7 cellular contexts compared by ENCODE assay signal in the genomic region with DNA sequence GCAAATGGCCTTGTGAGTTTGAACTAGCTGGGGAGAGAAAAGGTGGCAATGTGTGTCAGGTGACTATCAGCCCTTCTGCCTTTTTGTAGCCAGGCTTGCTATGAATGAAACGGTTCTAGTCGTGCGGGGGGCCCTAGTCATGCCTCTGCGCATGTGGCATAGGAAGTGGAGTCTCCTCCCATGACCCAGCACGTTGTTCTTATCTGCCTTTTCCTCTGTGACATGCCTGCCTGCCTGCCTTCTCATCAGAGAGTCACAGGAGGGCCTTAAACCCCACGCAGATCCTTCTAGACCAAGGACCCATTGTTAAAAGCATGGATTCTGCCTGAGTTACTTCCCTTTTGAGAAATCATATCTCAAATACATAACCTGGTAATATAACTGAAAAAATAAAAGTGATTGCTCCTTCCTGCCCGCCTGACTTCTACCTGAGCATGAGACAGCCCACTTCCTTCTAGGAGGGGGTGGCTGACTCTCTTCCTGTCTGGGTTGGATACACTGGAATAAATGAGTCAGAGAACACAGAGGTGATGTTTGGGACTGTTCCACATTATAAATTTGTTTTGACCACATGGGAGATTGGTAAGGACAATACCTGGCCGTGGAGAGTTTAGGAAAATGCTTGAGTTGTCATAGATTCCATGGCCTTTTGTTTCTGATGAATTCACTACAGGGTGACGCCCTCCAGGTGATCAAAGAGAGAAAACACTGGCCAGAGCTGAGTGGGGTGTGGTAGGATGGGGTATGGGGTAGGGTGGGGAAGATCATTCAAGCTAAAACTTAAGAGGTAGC. TPM values are rescaled to one million over a fixed set of nuclear protein-coding genes. Genes with fewer than 3 reads are reported as not detected.
DNase-seq lines count a peak whose midpoint lies in the region; ATAC-seq and FAIRE-seq lines count a peak whose summit lies in the region.

No MANE protein-coding gene starts in this region.

- intact Hi-C loops in left colon (cut with DNase I, micrococcal nuclease), result no loop called here

- ATAC-seq in left colon, result peak; percentile 59
- ATAC-seq in stimulated activated naive CD8-positive, alpha-beta T cell treated with anti-CD3 and anti-CD28 coated beads, Interleukin-15, Interleukin-2, amounts not matched to agents 100 U/mL and 50 U/mL, for 24 hours, result peak; percentile 85

- DNase-seq in RCC 7860 (ENCODE audit: low spot score) (peak; percentile 47), left colon (peak in 1 of 2 donors; percentile 28), LoVo (ENCODE audit: low spot score) (no peak), SIG-M5 (lab: John Stamatoyannopoulos, UW) (no peak), anterior cingulate cortex (lab: John Stamatoyannopoulos, UW) (no peak)
- peak; percentile 79 for DNase-seq in activated T-cell treated with anti-CD3 and anti-CD28 coated beads, Interleukin-2, amount 50 U/mL, for 1 hour
- peak; percentile 74 for DNase-seq in stimulated activated naive CD8-positive, alpha-beta T cell treated with anti-CD3 and anti-CD28 coated beads, Interleukin-15, Interleukin-2, amounts not matched to agents 100 U/mL and 50 U/mL, for 24 hours

- no peak for FAIRE-seq in RCC 7860 (lab: Jason Lieb, UNC)

RNA-seq across cellular contexts. Expression of gene FBLN7, which starts 49.8 kb away (rescaled TPM):
- total RNA-seq in left colon, result 1 to 10 TPM in 1 of 2 donors, under 1 TPM in 1; 0.70 to 1.5 TPM

Comparison
In these comparisons a context has a peak if more than half of its experiments do, and no peak if none do; other contexts are left out.
1. DNase-seq: peak in RCC 7860 (single experiment), activated T-cell treated with anti-CD3 and anti-CD28 coated beads, Interleukin-2, amount 50 U/mL, for 1 hour (single experiment) and stimulated activated naive CD8-positive, alpha-beta T cell treated with anti-CD3 and anti-CD28 coated beads, Interleukin-15, Interleukin-2, amounts not matched to agents 100 U/mL and 50 U/mL, for 24 hours (single experiment); none in LoVo (single experiment), SIG-M5 (single experiment) and anterior cingulate cortex (0 of 58).